Comparison of ENCODE assay signal across 27 cellular contexts in the genomic region with DNA sequence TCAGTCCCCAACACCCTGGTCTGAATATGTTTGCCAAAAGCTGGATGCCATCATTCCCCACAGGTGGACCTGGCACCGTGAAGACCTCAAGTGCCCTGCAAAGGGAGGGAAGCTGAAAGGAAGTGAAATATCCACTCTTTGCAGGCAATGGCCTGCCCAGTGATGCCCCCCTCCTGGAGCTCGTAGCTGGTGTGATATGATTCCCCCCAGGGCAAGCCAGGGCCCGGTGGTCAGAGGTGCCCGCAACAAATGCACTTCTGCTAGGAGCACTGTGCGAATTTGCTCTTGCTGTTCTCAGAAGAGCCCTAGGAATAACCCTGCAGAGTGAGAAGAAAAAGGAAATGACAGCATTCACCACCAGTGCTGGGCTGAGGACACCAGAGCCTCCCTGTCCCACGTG.
"Had no signal": no experiment of that assay in that cellular context is flagged by ENCODE, and none has a peak within 500 bp of the region (broad histone marks: within the 10 kb centered on the region; RNA-seq: fewer than 3 reads in every experiment).

No MANE protein-coding gene starts in this region.

- H3K27ac Mint-ChIP-seq: immature natural killer cell, memory B cell had no signal

- DNase-seq: cerebellar nuclear complex; dermis blood vessel endothelial cell; effector CD4-positive, alpha-beta T cell; effector memory CD4-positive, alpha-beta T cell; foreskin keratinocyte; glutamatergic neuron; head of caudate nucleus; heart right ventricle; hippocampal formation; immature natural killer cell; islet precursor cell; left cardiac atrium; left lung; left ventricle myocardium superior; mammary epithelial cell; mesendoderm; midbrain had no signal

- FAIRE-seq: colon, endothelial cell of umbilical vein, frontal cortex had no signal

- H3K4me1 ChIP-seq: foreskin keratinocyte, left lung had no signal

- H3K27me3 ChIP-seq: dorsolateral prefrontal cortex, esophagus muscularis mucosa, foreskin keratinocyte, gastroesophageal sphincter, heart right ventricle, left lung had no signal

- H3K9me3 ChIP-seq: esophagus muscularis mucosa, gastroesophageal sphincter, heart right ventricle, left lung had no signal

- H3K4me3 Mint-ChIP-seq: central memory CD8-positive, alpha-beta T cell; immature natural killer cell; memory B cell had no signal

- H3K36me3 ChIP-seq: esophagus muscularis mucosa, gastroesophageal sphincter, heart right ventricle, left lung had no signal

- H3K9me3 Mint-ChIP-seq: central memory CD8-positive, alpha-beta T cell; immature natural killer cell; memory B cell had no signal

- H3K36me3 Mint-ChIP-seq: immature natural killer cell, memory B cell had no signal

- H3K4me1 Mint-ChIP-seq: central memory CD8-positive, alpha-beta T cell; immature natural killer cell; memory B cell had no signal

- H3K27me3 Mint-ChIP-seq: memory B cell had no signal

- H3K27ac ChIP-seq: coronary artery, dorsolateral prefrontal cortex, esophagus muscularis mucosa, foreskin keratinocyte, gastroesophageal sphincter, heart right ventricle, left lung had no signal

- H3K4me3 ChIP-seq: coronary artery, dorsolateral prefrontal cortex, esophagus muscularis mucosa, gastroesophageal sphincter, heart right ventricle, left lung, lung had no signal
